Comparison of ENCODE assay signal across 1 cellular context in the genomic region with DNA sequence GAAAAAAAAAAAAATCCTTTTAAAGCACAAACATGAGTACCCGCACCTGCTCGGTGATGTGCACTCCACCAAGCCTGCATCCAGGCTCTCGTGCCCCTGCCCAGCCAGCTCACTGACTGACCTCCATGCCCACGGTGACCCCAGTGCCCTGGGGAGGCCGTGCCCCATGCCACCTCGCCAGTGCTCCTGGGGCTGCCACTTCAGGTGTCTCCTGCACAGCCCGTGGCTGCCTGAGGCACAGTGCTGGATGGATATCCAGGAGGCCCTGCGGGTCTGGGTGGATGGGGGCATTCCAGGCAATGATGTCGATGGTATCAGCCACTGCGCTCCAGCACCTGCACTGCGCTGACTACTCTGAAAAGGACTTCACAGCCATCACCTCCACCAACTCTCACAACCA.
TF ChIP-seq lines count a peak whose summit lies in the region.

No MANE protein-coding gene starts in this region.

TF ChIP-seq in IMR-90, 13 proteins besides CTCF, POLR2A, EP300 and RAD21:
- TF ChIP-seq RCOR1 (IDR thresholded peaks at IDR 0.05; ENCODE audit: insufficient replicate concordance, low read length) (no peak), RFX5 (IDR thresholded peaks at IDR 0.05; ENCODE audit: low read depth, low read length) (no peak)
- TF ChIP-seq, protein P1, sequence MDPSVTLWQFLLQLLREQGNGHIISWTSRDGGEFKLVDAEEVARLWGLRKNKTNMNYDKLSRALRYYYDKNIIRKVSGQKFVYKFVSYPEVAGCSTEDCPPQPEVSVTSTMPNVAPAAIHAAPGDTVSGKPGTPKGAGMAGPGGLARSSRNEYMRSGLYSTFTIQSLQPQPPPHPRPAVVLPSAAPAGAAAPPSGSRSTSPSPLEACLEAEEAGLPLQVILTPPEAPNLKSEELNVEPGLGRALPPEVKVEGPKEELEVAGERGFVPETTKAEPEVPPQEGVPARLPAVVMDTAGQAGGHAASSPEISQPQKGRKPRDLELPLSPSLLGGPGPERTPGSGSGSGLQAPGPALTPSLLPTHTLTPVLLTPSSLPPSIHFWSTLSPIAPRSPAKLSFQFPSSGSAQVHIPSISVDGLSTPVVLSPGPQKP (IDR thresholded peaks at IDR 0.05; ENCODE audit: borderline replicate concordance, low read depth, low read length), result no peak
